Comparison of ENCODE assay signal across 1 cellular context in the genomic region with DNA sequence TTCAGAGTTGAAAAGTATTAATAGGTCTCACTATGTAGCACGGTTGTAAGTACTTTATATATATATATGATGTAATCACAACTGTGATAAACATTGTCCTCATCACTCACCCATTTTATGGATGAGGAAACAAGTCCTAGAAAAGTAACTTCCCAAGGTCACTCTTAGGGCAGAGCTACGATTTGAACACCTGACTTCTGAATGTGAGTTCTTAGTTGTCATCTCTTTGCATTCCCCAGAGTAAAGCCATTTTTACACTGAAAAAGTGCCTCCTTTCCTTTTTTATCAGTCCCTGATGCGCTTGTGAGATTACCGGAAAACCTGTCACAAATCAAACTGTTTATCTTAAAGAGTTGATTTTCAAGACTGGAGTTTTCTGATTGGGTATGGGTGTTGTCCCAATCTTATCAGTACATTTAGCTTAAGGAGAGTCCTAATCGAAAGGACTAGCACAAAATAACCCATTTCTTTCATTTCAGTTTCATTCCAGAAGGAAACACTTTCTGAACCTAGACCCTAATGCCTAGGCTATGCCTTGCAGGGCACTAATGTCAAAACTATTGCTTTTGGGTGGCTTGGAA.
A peak's percentile ranks its signal among the peaks of the same experiment; 100 is the strongest.
TF ChIP-seq lines count a peak whose summit lies in the region.

No MANE protein-coding gene starts in this region.

TF ChIP-seq in K562, 482 proteins besides CTCF, POLR2A, EP300 and RAD21 (continued from another document and continues in another):
- TF ChIP-seq, protein P1, sequence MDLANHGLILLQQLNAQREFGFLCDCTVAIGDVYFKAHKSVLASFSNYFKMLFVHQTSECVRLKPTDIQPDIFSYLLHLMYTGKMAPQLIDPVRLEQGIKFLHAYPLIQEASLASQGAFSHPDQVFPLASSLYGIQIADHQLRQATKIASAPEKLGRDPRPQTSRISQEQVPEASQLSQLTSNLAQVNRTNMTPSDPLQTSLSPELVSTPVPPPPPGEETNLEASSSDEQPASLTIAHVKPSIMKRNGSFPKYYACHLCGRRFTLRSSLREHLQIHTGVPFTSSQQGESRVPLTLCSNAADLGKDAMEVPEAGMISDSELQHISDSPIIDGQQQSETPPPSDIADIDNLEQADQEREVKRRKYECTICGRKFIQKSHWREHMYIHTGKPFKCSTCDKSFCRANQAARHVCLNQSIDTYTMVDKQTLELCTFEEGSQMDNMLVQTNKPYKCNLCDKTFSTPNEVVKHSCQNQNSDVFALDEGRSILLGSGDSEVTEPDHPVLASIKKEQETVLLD (IDR thresholded peaks at IDR 0.05) = no peak
- TF ChIP-seq KDM1A (IDR thresholded peaks at IDR 0.05) (peak; percentile 62 to 81), SRF (CRISPR knock-in tag; IDR thresholded peaks at IDR 0.05) (no peak), ZNF174 (CRISPR knock-in tag; IDR thresholded peaks at IDR 0.05) (no peak), U2AF2 (optimal IDR thresholded peaks at IDR 0.05; ENCODE audit: low read depth, low read length) (no peak), ZNF668 (CRISPR knock-in tag; IDR thresholded peaks at IDR 0.05) (0 out of 2 replicates have a peak, but pooled peaks have one; percentile 29), TAF7 (tag; IDR thresholded peaks at IDR 0.05) (no peak), HMGN3 (IDR thresholded peaks at IDR 0.05; ENCODE audit: borderline replicate concordance, extremely low read depth, insufficient read length, low read depth, low read length) (no peak), CTBP1 (IDR thresholded peaks at IDR 0.05; ENCODE audit: borderline replicate concordance) (0 out of 2 replicates have a peak, but pooled peaks have one; percentile 25), TEAD4 (IDR thresholded peaks at IDR 0.05; ENCODE audit: low read length) (peak; percentile 34; the same call in 1 of the 2 replicates), TEAD4 (CRISPR knock-in tag; IDR thresholded peaks at IDR 0.05; ENCODE audit: borderline replicate concordance) (no peak), MTA1 (IDR thresholded peaks at IDR 0.05; ENCODE audit: borderline replicate concordance) (0 out of 2 replicates have a peak, but pooled peaks have one; percentile 54), STAT5B (CRISPR knock-in tag; IDR thresholded peaks at IDR 0.05) (no peak), EHMT2 (IDR thresholded peaks at IDR 0.05) (no peak), NCOA2 (IDR thresholded peaks at IDR 0.05; ENCODE audit: partially characterized antibody in 2 of 2) (no peak), DPF2 (IDR thresholded peaks at IDR 0.05) (peak; percentile 71), ZKSCAN3 (CRISPR knock-in tag; IDR thresholded peaks at IDR 0.05) (no peak), ZNF232 (CRISPR knock-in tag; IDR thresholded peaks at IDR 0.05) (no peak), MAFG (tag; conservative IDR thresholded peaks at IDR 0.05) (no peak), ZNF134 (CRISPR knock-in tag; conservative IDR thresholded peaks at IDR 0.05) (no peak), ESRRB (CRISPR knock-in tag; IDR thresholded peaks at IDR 0.05; ENCODE audit: borderline replicate concordance) (no peak), XRCC4 (IDR thresholded peaks at IDR 0.05; ENCODE audit: extremely low read depth, insufficient read depth, insufficient read length) (no peak), PRMT5 (CRISPR knock-in tag; IDR thresholded peaks at IDR 0.05) (no peak), ZNF584 (CRISPR knock-in tag; IDR thresholded peaks at IDR 0.05; ENCODE audit: low read depth) (no peak), SMARCE1 (IDR thresholded peaks at IDR 0.05) (peak; percentile 62; the same call in 1 of the 2 replicates), GATAD2A (IDR thresholded peaks at IDR 0.05) (no peak), CCAR2 (IDR thresholded peaks at IDR 0.05; ENCODE audit: low read depth, low read length) (no peak), TSC22D4 (tag; IDR thresholded peaks at IDR 0.05) (no peak), NBN (IDR thresholded peaks at IDR 0.05; ENCODE audit: low read depth) (no peak), ZNF217 (CRISPR knock-in tag; IDR thresholded peaks at IDR 0.05) (no peak), SNIP1 (IDR thresholded peaks at IDR 0.05; ENCODE audit: low read depth) (no peak), ZNF76 (CRISPR knock-in tag; IDR thresholded peaks at IDR 0.05; ENCODE audit: borderline replicate concordance) (no peak), ZNF347 (CRISPR knock-in tag; IDR thresholded peaks at IDR 0.05; ENCODE audit: low read depth) (no peak), ZNF253 (CRISPR knock-in tag; conservative IDR thresholded peaks at IDR 0.05) (no peak), CAMTA2 (CRISPR knock-in tag; conservative IDR thresholded peaks at IDR 0.05) (no peak), CBFA2T2 (conservative IDR thresholded peaks at IDR 0.05) (0 out of 2 replicates have a peak, but pooled peaks have one; percentile 7), NFE2 (IDR thresholded peaks at IDR 0.05; ENCODE audit: low read depth) (no peak), KHSRP (IDR thresholded peaks at IDR 0.05) (no peak), ERF (CRISPR knock-in tag; IDR thresholded peaks at IDR 0.05) (no peak), SREBF1 (IDR thresholded peaks at IDR 0.05; ENCODE audit: borderline replicate concordance, low read depth, low read length) (no peak), TARDBP (IDR thresholded peaks at IDR 0.05) (no peak), MCM3 (IDR thresholded peaks at IDR 0.05) (no peak), ARHGAP35 (IDR thresholded peaks at IDR 0.05; ENCODE audit: partially characterized antibody) (no peak), MCM2 (IDR thresholded peaks at IDR 0.05; ENCODE audit: low read depth) (no peak), ZNF324 (CRISPR knock-in tag; IDR thresholded peaks at IDR 0.05) (no peak), ZKSCAN8 (CRISPR knock-in tag; IDR thresholded peaks at IDR 0.05) (no peak), ZNF197 (CRISPR knock-in tag; IDR thresholded peaks at IDR 0.05; ENCODE audit: low read depth) (no peak), NR3C1 (CRISPR knock-in tag; IDR thresholded peaks at IDR 0.05) (no peak), NFIC (IDR thresholded peaks at IDR 0.05) (no peak), NFXL1 (CRISPR knock-in tag; IDR thresholded peaks at IDR 0.05) (no peak), SOX6 (IDR thresholded peaks at IDR 0.05) (0 out of 2 replicates have a peak, but pooled peaks have one; percentile 45), CEBPG (CRISPR knock-in tag; IDR thresholded peaks at IDR 0.05) (no peak), CEBPG (tag; conservative IDR thresholded peaks at IDR 0.05 in 1 of 2, IDR thresholded peaks at IDR 0.05 in 1 of 2) (peak; percentile 54; a peak in 3 of 4 replicates), GTF2F1 (IDR thresholded peaks at IDR 0.05; ENCODE audit: low read depth, low read length) (no peak), ZNF644 (tag; IDR thresholded peaks at IDR 0.05; ENCODE audit: low read depth) (no peak), ZEB2 (IDR thresholded peaks at IDR 0.05) (no peak), ZNF75A (CRISPR knock-in tag; IDR thresholded peaks at IDR 0.05) (no peak), PHF21A (IDR thresholded peaks at IDR 0.05; ENCODE audit: borderline replicate concordance, low read depth) (no peak)
- TF ChIP-seq, protein P2, sequence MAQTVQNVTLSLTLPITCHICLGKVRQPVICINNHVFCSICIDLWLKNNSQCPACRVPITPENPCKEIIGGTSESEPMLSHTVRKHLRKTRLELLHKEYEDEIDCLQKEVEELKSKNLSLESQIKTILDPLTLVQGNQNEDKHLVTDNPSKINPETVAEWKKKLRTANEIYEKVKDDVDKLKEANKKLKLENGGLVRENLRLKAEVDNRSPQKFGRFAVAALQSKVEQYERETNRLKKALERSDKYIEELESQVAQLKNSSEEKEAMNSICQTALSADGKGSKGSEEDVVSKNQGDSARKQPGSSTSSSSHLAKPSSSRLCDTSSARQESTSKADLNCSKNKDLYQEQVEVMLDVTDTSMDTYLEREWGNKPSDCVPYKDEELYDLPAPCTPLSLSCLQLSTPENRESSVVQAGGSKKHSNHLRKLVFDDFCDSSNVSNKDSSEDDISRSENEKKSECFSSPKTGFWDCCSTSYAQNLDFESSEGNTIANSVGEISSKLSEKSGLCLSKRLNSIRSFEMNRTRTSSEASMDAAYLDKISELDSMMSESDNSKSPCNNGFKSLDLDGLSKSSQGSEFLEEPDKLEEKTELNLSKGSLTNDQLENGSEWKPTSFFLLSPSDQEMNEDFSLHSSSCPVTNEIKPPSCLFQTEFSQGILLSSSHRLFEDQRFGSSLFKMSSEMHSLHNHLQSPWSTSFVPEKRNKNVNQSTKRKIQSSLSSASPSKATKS (CRISPR knock-in tag; IDR thresholded peaks at IDR 0.05) = peak; percentile 78; the same call in 1 of the 2 replicates
- TF ChIP-seq, protein P3, sequence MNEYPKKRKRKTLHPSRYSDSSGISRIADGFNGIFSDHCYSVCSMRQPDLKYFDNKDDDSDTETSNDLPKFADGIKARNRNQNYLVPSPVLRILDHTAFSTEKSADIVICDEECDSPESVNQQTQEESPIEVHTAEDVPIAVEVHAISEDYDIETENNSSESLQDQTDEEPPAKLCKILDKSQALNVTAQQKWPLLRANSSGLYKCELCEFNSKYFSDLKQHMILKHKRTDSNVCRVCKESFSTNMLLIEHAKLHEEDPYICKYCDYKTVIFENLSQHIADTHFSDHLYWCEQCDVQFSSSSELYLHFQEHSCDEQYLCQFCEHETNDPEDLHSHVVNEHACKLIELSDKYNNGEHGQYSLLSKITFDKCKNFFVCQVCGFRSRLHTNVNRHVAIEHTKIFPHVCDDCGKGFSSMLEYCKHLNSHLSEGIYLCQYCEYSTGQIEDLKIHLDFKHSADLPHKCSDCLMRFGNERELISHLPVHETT (CRISPR knock-in tag; conservative IDR thresholded peaks at IDR 0.05 in 1 of 2, IDR thresholded peaks at IDR 0.05 in 1 of 2) = no peak
- TF ChIP-seq, protein P4, sequence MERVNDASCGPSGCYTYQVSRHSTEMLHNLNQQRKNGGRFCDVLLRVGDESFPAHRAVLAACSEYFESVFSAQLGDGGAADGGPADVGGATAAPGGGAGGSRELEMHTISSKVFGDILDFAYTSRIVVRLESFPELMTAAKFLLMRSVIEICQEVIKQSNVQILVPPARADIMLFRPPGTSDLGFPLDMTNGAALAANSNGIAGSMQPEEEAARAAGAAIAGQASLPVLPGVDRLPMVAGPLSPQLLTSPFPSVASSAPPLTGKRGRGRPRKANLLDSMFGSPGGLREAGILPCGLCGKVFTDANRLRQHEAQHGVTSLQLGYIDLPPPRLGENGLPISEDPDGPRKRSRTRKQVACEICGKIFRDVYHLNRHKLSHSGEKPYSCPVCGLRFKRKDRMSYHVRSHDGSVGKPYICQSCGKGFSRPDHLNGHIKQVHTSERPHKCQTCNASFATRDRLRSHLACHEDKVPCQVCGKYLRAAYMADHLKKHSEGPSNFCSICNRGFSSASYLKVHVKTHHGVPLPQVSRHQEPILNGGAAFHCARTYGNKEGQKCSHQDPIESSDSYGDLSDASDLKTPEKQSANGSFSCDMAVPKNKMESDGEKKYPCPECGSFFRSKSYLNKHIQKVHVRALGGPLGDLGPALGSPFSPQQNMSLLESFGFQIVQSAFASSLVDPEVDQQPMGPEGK (CRISPR knock-in tag; IDR thresholded peaks at IDR 0.05; ENCODE audit: borderline replicate concordance) = no peak
- TF ChIP-seq, protein P5, sequence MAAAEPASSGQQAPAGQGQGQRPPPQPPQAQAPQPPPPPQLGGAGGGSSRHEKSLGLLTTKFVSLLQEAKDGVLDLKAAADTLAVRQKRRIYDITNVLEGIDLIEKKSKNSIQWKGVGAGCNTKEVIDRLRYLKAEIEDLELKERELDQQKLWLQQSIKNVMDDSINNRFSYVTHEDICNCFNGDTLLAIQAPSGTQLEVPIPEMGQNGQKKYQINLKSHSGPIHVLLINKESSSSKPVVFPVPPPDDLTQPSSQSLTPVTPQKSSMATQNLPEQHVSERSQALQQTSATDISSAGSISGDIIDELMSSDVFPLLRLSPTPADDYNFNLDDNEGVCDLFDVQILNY (CRISPR knock-in tag; IDR thresholded peaks at IDR 0.05) = no peak
- TF ChIP-seq, protein P6, sequence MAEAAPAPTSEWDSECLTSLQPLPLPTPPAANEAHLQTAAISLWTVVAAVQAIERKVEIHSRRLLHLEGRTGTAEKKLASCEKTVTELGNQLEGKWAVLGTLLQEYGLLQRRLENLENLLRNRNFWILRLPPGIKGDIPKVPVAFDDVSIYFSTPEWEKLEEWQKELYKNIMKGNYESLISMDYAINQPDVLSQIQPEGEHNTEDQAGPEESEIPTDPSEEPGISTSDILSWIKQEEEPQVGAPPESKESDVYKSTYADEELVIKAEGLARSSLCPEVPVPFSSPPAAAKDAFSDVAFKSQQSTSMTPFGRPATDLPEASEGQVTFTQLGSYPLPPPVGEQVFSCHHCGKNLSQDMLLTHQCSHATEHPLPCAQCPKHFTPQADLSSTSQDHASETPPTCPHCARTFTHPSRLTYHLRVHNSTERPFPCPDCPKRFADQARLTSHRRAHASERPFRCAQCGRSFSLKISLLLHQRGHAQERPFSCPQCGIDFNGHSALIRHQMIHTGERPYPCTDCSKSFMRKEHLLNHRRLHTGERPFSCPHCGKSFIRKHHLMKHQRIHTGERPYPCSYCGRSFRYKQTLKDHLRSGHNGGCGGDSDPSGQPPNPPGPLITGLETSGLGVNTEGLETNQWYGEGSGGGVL (CRISPR knock-in tag; IDR thresholded peaks at IDR 0.05) = no peak
- TF ChIP-seq, protein P7, sequence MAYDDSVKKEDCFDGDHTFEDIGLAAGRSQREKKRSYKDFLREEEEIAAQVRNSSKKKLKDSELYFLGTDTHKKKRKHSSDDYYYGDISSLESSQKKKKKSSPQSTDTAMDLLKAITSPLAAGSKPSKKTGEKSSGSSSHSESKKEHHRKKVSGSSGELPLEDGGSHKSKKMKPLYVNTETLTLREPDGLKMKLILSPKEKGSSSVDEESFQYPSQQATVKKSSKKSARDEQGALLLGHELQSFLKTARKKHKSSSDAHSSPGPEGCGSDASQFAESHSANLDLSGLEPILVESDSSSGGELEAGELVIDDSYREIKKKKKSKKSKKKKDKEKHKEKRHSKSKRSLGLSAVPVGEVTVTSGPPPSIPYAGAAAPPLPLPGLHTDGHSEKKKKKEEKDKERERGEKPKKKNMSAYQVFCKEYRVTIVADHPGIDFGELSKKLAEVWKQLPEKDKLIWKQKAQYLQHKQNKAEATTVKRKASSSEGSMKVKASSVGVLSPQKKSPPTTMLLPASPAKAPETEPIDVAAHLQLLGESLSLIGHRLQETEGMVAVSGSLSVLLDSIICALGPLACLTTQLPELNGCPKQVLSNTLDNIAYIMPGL (CRISPR knock-in tag; IDR thresholded peaks at IDR 0.05) = no peak
- TF ChIP-seq, protein P8, sequence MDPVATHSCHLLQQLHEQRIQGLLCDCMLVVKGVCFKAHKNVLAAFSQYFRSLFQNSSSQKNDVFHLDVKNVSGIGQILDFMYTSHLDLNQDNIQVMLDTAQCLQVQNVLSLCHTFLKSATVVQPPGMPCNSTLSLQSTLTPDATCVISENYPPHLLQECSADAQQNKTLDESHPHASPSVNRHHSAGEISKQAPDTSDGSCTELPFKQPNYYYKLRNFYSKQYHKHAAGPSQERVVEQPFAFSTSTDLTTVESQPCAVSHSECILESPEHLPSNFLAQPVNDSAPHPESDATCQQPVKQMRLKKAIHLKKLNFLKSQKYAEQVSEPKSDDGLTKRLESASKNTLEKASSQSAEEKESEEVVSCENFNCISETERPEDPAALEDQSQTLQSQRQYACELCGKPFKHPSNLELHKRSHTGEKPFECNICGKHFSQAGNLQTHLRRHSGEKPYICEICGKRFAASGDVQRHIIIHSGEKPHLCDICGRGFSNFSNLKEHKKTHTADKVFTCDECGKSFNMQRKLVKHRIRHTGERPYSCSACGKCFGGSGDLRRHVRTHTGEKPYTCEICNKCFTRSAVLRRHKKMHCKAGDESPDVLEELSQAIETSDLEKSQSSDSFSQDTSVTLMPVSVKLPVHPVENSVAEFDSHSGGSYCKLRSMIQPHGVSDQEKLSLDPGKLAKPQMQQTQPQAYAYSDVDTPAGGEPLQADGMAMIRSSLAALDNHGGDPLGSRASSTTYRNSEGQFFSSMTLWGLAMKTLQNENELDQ (CRISPR knock-in tag; IDR thresholded peaks at IDR 0.05; ENCODE audit: borderline replicate concordance) = no peak
